23 cellular contexts compared by ENCODE assay signal in the genomic region with DNA sequence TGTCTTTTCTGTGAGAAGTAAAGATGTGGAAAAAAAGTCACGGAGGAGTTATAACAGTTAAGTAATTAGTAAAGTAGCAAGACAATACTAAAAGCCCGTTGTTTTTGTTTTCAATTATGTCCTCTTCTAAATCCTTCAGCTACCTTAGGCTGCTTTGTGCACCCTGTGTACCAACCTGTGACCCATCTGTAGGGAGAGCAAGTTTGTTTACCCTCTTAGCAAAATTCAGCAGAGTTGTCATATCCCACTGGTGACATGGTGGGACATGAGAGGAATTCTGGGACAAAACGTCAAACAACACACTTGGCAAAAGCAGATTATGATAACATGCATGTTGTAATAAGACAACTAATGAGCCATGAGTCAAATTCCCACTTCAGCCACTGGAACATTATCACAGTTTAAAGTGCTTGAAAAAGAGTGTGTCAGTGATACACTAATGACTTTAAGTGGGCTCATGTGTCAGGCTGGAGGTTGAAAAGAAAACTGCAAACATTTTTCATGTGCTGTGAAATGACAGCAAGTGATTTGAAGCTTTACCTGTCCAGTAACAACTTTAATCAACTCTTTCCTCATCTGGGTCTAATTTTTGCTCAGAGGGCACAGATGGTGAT.
DNase-seq lines count a peak whose midpoint lies in the region; ATAC-seq, FAIRE-seq and TF ChIP-seq lines count a peak whose summit lies in the region.
"Had no signal": no experiment of that assay in that cellular context is flagged by ENCODE, and none has a peak within 500 bp of the region (broad histone marks: within the 10 kb centered on the region; RNA-seq: fewer than 3 reads in every experiment).

No MANE protein-coding gene starts in this region.

- H3K4me2 ChIP-seq in DND-41 (ENCODE audit: insufficient read depth, low read length) (no peak overlapping the region), neural cell (ENCODE audit: low read length) (peak overlapping the region; percentile 54)

- no peak overlapping the region for H3K27ac ChIP-seq in DND-41 (ENCODE audit: low read length)
- H3K27ac ChIP-seq in neural cell (ENCODE audit: low read length) = peak overlapping the region; percentile 94
- H3K27ac ChIP-seq: dorsolateral prefrontal cortex, epithelial cell of prostate, neutrophil had no signal

- TF ChIP-seq CTCF in DND-41 (IDR thresholded peaks at IDR 0.05; ENCODE audit: borderline replicate concordance, extremely low read depth, low read length, poor library complexity, severe bottlenecking) = peak; percentile 10
- no peak for TF ChIP-seq CTCF in bronchial epithelial cell (IDR thresholded peaks at IDR 0.05; ENCODE audit: insufficient read depth, low read length, severe bottlenecking)
- peak; percentile 59 for TF ChIP-seq CTCF in neural cell (IDR thresholded peaks at IDR 0.05; ENCODE audit: poor library complexity, severe bottlenecking)

- H2AFZ ChIP-seq in DND-41 (ENCODE audit: low read depth, low read length) = no peak overlapping the region
- H2AFZ ChIP-seq in neural cell (ENCODE audit: low read depth, low read length) = no peak overlapping the region

- H3K9me3 ChIP-seq in DND-41 (ENCODE audit: insufficient read depth, low read length, severe bottlenecking) (no peaks in the 10 kb centered on the region), neural cell (ENCODE audit: low read length) (no peaks in the 10 kb centered on the region)
- H3K9me3 ChIP-seq: neutrophil had no signal

- H4K20me1 ChIP-seq in DND-41 (ENCODE audit: insufficient read depth, low read length) (no peaks in the 10 kb centered on the region), neural cell (ENCODE audit: insufficient read depth) (no peaks in the 10 kb centered on the region)

- H3K9ac ChIP-seq in DND-41 (ENCODE audit: low read depth, low read length) (no peak overlapping the region), neural cell (ENCODE audit: low read length) (peak overlapping the region; percentile 59)

- peak; percentile 77 for TF ChIP-seq EP300 in neural cell (conservative IDR thresholded peaks at IDR 0.05; ENCODE audit: poor library complexity, severe bottlenecking)

- no peak for TF ChIP-seq RAD21 in neural cell (conservative IDR thresholded peaks at IDR 0.05)

- H3K4me1 ChIP-seq in DND-41 (ENCODE audit: insufficient read depth, low read length) = peaks cover 15% of the 10 kb centered on the region

- no peak for FAIRE-seq in bronchial epithelial cell (lab: Jason Lieb, UNC)

- H3K4me3 ChIP-seq in DND-41 (ENCODE audit: low read depth in 1 of 2, low read length in 2 of 2) (no peak overlapping the region), bronchial epithelial cell (ENCODE audit: low read depth, low read length) (no peak overlapping the region), neural cell (ENCODE audit: low read length) (peak overlapping the region; percentile 51)
- H3K4me3 ChIP-seq: dorsolateral prefrontal cortex, skin epidermis had no signal

- no peak for ATAC-seq in DND-41 (ENCODE audit: insufficient read depth, low read depth)
- no peak for ATAC-seq in activated CD4-positive, CD25-positive, alpha-beta regulatory T cell treated with anti-CD3 and anti-CD28 coated beads, Interleukin-2, amount 50 U/mL, for 24 hours
- ATAC-seq: activated CD4-positive, alpha-beta T cell treated with anti-CD3 and anti-CD28 coated beads for 36 hours; activated CD8-positive, alpha-beta memory T cell treated with anti-CD3 and anti-CD28 coated beads, Interleukin-2, amount 10 ng/mL, durations not matched to agents 7 days and 5 days; CD8-positive, alpha-beta T cell had no signal

- no peaks in the 10 kb centered on the region for H3K36me3 ChIP-seq in DND-41 (ENCODE audit: insufficient read depth, low read length)
- H3K36me3 ChIP-seq in bronchial epithelial cell (ENCODE audit: control insufficient read depth, insufficient read depth, low read length) = no peaks in the 10 kb centered on the region
- H3K36me3 ChIP-seq in neural cell (ENCODE audit: insufficient read depth, low read length) = no peaks in the 10 kb centered on the region
- H3K36me3 ChIP-seq: neutrophil had no signal

- no peaks in the 10 kb centered on the region for H3K9me2 ChIP-seq in neural cell (ENCODE audit: insufficient read depth, low read length)

- H3F3A ChIP-seq in neural cell (ENCODE audit: insufficient read depth, low read length, poor library complexity, severe bottlenecking) = peaks cover 10% of the 10 kb centered on the region

- H3K79me2 ChIP-seq in DND-41 (ENCODE audit: insufficient read depth, low read length) (no peaks in the 10 kb centered on the region), neural cell (replicated peaks; ENCODE audit: insufficient read depth, low read length) (no peaks in the 10 kb centered on the region)

- DNase-seq in DND-41 (no peak), NCI-H128 (lab: John Stamatoyannopoulos, UW; ENCODE audit: unreplicated experiment) (peak; percentile 49), bronchial epithelial cell (ENCODE audit: low read depth) (peak; percentile 15)
- DNase-seq in activated CD8-positive, alpha-beta memory T cell treated with anti-CD3 and anti-CD28 coated beads, Interleukin-2, amount 50 U/mL, for 48 hours = no peak
- no peak for DNase-seq in stimulated activated CD4-positive, alpha-beta T cell treated with anti-CD3 and anti-CD28 coated beads, Interleukin-4, amount 100 ng/mL, for 4 hours
- DNase-seq: activated CD4-positive, alpha-beta T cell treated with anti-CD3 and anti-CD28 coated beads for 36 hours; activated CD8-positive, alpha-beta memory T cell treated with anti-CD3 and anti-CD28 coated beads, Interleukin-2, amount 10 ng/mL, durations not matched to agents 7 days and 5 days; anterior cingulate cortex; CD8-positive, alpha-beta T cell; central memory CD4-positive, alpha-beta T cell; dorsolateral prefrontal cortex; foreskin fibroblast; HCEC 1CT; NCI-H1930; NCI-H748 treated with DMSO at 0.1 percent for 48 hours; OCI-M1; Right ventricle myocardium superior; stimulated activated naive CD4-positive, alpha-beta T cell treated with Interleukin-2 at 50 U/mL for 16 hours had no signal

- H3K27me3 ChIP-seq in DND-41 (ENCODE audit: insufficient read depth, low read length, poor library complexity) (no peaks in the 10 kb centered on the region), bronchial epithelial cell (ENCODE audit: control insufficient read depth, insufficient read depth, low read length) (no peaks in the 10 kb centered on the region), neural cell (ENCODE audit: insufficient read depth, low read depth, low read length) (no peaks in the 10 kb centered on the region)
- H3K27me3 ChIP-seq: dorsolateral prefrontal cortex, neutrophil had no signal

TF ChIP-seq in neural cell, 6 proteins besides CTCF, POLR2A, EP300 and RAD21:
- peak; percentile 70 for TF ChIP-seq POLR2AphosphoS5 (IDR thresholded peaks at IDR 0.05)
- TF ChIP-seq SMC3 (conservative IDR thresholded peaks at IDR 0.05; ENCODE audit: poor library complexity) = peak; percentile 20
- TF ChIP-seq MXI1 (conservative IDR thresholded peaks at IDR 0.05; ENCODE audit: poor library complexity, severe bottlenecking) = no peak
- TF ChIP-seq, protein P1, sequence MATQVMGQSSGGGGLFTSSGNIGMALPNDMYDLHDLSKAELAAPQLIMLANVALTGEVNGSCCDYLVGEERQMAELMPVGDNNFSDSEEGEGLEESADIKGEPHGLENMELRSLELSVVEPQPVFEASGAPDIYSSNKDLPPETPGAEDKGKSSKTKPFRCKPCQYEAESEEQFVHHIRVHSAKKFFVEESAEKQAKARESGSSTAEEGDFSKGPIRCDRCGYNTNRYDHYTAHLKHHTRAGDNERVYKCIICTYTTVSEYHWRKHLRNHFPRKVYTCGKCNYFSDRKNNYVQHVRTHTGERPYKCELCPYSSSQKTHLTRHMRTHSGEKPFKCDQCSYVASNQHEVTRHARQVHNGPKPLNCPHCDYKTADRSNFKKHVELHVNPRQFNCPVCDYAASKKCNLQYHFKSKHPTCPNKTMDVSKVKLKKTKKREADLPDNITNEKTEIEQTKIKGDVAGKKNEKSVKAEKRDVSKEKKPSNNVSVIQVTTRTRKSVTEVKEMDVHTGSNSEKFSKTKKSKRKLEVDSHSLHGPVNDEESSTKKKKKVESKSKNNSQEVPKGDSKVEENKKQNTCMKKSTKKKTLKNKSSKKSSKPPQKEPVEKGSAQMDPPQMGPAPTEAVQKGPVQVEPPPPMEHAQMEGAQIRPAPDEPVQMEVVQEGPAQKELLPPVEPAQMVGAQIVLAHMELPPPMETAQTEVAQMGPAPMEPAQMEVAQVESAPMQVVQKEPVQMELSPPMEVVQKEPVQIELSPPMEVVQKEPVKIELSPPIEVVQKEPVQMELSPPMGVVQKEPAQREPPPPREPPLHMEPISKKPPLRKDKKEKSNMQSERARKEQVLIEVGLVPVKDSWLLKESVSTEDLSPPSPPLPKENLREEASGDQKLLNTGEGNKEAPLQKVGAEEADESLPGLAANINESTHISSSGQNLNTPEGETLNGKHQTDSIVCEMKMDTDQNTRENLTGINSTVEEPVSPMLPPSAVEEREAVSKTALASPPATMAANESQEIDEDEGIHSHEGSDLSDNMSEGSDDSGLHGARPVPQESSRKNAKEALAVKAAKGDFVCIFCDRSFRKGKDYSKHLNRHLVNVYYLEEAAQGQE (IDR thresholded peaks at IDR 0.05; ENCODE audit: borderline replicate concordance) = peak; percentile 61
- no peak for TF ChIP-seq EZH2 (IDR thresholded peaks at IDR 0.05; ENCODE audit: borderline replicate concordance, insufficient read depth, low read length, poor library complexity, severe bottlenecking)
- TF ChIP-seq TAF1 (IDR thresholded peaks at IDR 0.05; ENCODE audit: low read depth) = no peak

Comparison
In these comparisons a context has a peak if more than half of its experiments do, and no peak if none do; other contexts are left out.
1. DNase-seq: peak in NCI-H128 (single experiment) and bronchial epithelial cell (single experiment); none in DND-41 (single experiment), activated CD8-positive, alpha-beta memory T cell treated with anti-CD3 and anti-CD28 coated beads, Interleukin-2, amount 50 U/mL, for 48 hours (single experiment) and stimulated activated CD4-positive, alpha-beta T cell treated with anti-CD3 and anti-CD28 coated beads, Interleukin-4, amount 100 ng/mL, for 4 hours (0 of 2).